Comparison of ENCODE assay signal across 8 cellular contexts in genomic region chr5:52787600-52788504, GRCh38. TPM values are rescaled to one million over a fixed set of nuclear protein-coding genes. Genes with fewer than 3 reads are reported as not detected.
DNase-seq lines count a peak whose midpoint lies in the region; ATAC-seq and TF ChIP-seq lines count a peak whose summit lies in the region.

Gene ITGA1 (plus strand): TSS chr5:52787916. CDS start chr5:52788354, 438 bp downstream.
Gene PELO (plus strand): TSS chr5:52787916. CDS start chr5:52800395, 12,479 bp downstream.

- no peaks in the 10 kb centered on the region for H3K9me3 ChIP-seq in SK-N-SH

- H3F3A ChIP-seq in SK-N-SH (replicated peaks; ENCODE audit: insufficient read depth) = peaks cover 9% of the 10 kb centered on the region

- H3K4me1 Mint-ChIP-seq in progenitor cell of endocrine pancreas (ENCODE audit: low read depth) = peaks cover 21% of the 10 kb centered on the region

- peaks cover 30% of the 10 kb centered on the region; the same call in 1 of the 2 replicates for H3K79me2 ChIP-seq in SK-N-SH (ENCODE audit: insufficient read depth)

- CTCF ChIA-PET in SK-N-SH (lab: Yijun Ruan, JAX) = interaction anchor here (0.6 to 2.9 kb wide), 23 partner anchors 9 to 1830 kb away, joined by 3 to 17 read pairs (median 4); no protein-coding TSS in a partner anchor

- ATAC-seq in GM19452 (IDR thresholded peaks at IDR 0.05; ENCODE audit: unreplicated experiment) (peak; percentile 73), HG03520 (IDR thresholded peaks at IDR 0.05; ENCODE audit: unreplicated experiment) (peak; percentile 57), left cardiac atrium (peak; percentile 89 to 97)

- POLR2A ChIA-PET in SK-N-SH (lab: Yijun Ruan, JAX) = interaction anchor here (1.0 to 1.7 kb wide), 3 partner anchors 12 to 59 kb away, joined by 5 to 11 read pairs (median 5); no protein-coding TSS in a partner anchor

- TF ChIP-seq CTCF in SK-N-SH (IDR thresholded peaks at IDR 0.05) = peak; percentile 55
- peak; percentile 58 for TF ChIP-seq CTCF in progenitor cell of endocrine pancreas (IDR thresholded peaks at IDR 0.05; ENCODE audit: unreplicated experiment)

- H3K36me3 Mint-ChIP-seq in progenitor cell of endocrine pancreas (ENCODE audit: insufficient read depth) = no peaks in the 10 kb centered on the region

- H3K9ac ChIP-seq in SK-N-SH = peak within 1 kb of the TSS; percentile 71

- peak in 1 of 2 experiments; percentile 41; a peak in 1 of 4 replicates for TF ChIP-seq EP300 in SK-N-SH (IDR thresholded peaks at IDR 0.05; ENCODE audit: borderline replicate concordance in 1 of 2, low read depth in 1 of 2, low read length in 1 of 2)

- H3K27ac Mint-ChIP-seq in progenitor cell of endocrine pancreas = peak within 1 kb of the TSS; percentile 26

- H3K4me3 Mint-ChIP-seq in progenitor cell of endocrine pancreas (ENCODE audit: low read depth) = peak within 1 kb of the TSS; percentile 85

- no peaks in the 10 kb centered on the region for H3K9me2 ChIP-seq in SK-N-SH

- H3K36me3 ChIP-seq in SK-N-SH (replicated peaks in 1 of 2; ENCODE audit: control insufficient read depth in 1 of 2, insufficient read depth in 2 of 2, low read length in 1 of 2) = peaks cover 0 to 3% of the 10 kb centered on the region in 2 experiments

- no peaks in the 10 kb centered on the region for H4K20me1 ChIP-seq in SK-N-SH (ENCODE audit: insufficient read depth)

- H3K4me2 ChIP-seq in SK-N-SH = peak within 1 kb of the TSS; percentile 66

- H3K27me3 Mint-ChIP-seq in progenitor cell of endocrine pancreas = peaks cover 4% of the 10 kb centered on the region

- TF ChIP-seq RAD21 in SK-N-SH (IDR thresholded peaks at IDR 0.05; ENCODE audit: low read length) = peak; percentile 59

- WGBS in SK-N-SH (ENCODE audit: low lambda C conversion rate) = under 1% methylated on average over 27 of the region's 61 CpGs

- H3K9me3 Mint-ChIP-seq in progenitor cell of endocrine pancreas (ENCODE audit: low read depth) = no peaks in the 10 kb centered on the region

- H2AFZ ChIP-seq in SK-N-SH (ENCODE audit: low read depth) = peak within 1 kb of the TSS; percentile 66

- in situ Hi-C loops in Caki2 (cut with HindIII; ENCODE audit: low pct_unique_long_range_greater_than_20kb, low sequenced_read_pairs) = no loop called here

- DNase-seq in Caki2 (ENCODE audit: low read depth) (peak; percentile 77), SK-N-SH (peak; percentile 87), amniotic stem cell (lab: John Stamatoyannopoulos, UW) (peak; percentile 72), left cardiac atrium (peak; percentile 86), progenitor cell of endocrine pancreas (ENCODE audit: low spot score, unreplicated experiment) (peak; percentile 74), middle frontal gyrus (ENCODE audit: extremely low spot score, low spot score) (no peak)

- intact Hi-C loops in left cardiac atrium (cut with DNase I) = loop anchor here (5.0 kb wide), 2 partner anchors 96 to 129 kb away; no protein-coding TSS in a partner anchor

- H3K4me3 ChIP-seq in SK-N-SH (ENCODE audit: low read depth in 2 of 2, low read length in 1 of 2) = peak within 1 kb of the TSS; percentile 80 to 87

- peaks cover 5 to 16% of the 10 kb centered on the region in 2 experiments; a peak in 2 of 4 replicates for H3K4me1 ChIP-seq in SK-N-SH (ENCODE audit: control insufficient read depth in 1 of 2, insufficient read depth in 2 of 2, low read depth in 1 of 2, low read length in 1 of 2)

- H3K27me3 ChIP-seq in SK-N-SH (ENCODE audit: insufficient read depth) = no peaks in the 10 kb centered on the region

- H3K27ac ChIP-seq in SK-N-SH (ENCODE audit: low read depth in 2 of 2, low read length in 1 of 2) = peak within 1 kb of the TSS; percentile 89 to 97

TF ChIP-seq in SK-N-SH, 30 proteins besides CTCF, POLR2A, EP300 and RAD21 (continues in another document):
- no peak for TF ChIP-seq ZBTB33 (IDR thresholded peaks at IDR 0.05; ENCODE audit: borderline replicate concordance, low read depth)
- no peak for TF ChIP-seq TEAD4 (IDR thresholded peaks at IDR 0.05; ENCODE audit: borderline replicate concordance, insufficient read depth)
- TF ChIP-seq IRF3 (IDR thresholded peaks at IDR 0.05; ENCODE audit: low read depth, low read length) = no peak
- TF ChIP-seq MEF2A (IDR thresholded peaks at IDR 0.05; ENCODE audit: borderline replicate concordance, low read depth) = no peak
- peak; percentile 9; the same call in 1 of the 2 replicates for TF ChIP-seq FOXJ3 (CRISPR knock-in tag; IDR thresholded peaks at IDR 0.05)
- no peak for TF ChIP-seq USF2 (IDR thresholded peaks at IDR 0.05; ENCODE audit: borderline replicate concordance, low read depth, low read length)
- no peak for TF ChIP-seq GABPA (IDR thresholded peaks at IDR 0.05; ENCODE audit: low read depth)
- no peak for TF ChIP-seq JUND (IDR thresholded peaks at IDR 0.05)
- no peak for TF ChIP-seq FOXM1 (IDR thresholded peaks at IDR 0.05; ENCODE audit: low read depth)
- TF ChIP-seq YY1 (IDR thresholded peaks at IDR 0.05; ENCODE audit: low read depth) = 0 out of 2 replicates have a peak, but pooled peaks have one; percentile 22
- no peak for TF ChIP-seq EZH2phosphoT487 (IDR thresholded peaks at IDR 0.05; ENCODE audit: borderline replicate concordance, low read depth)
- TF ChIP-seq NRF1 (IDR thresholded peaks at IDR 0.05; ENCODE audit: low read depth, low read length) = no peak
- TF ChIP-seq RCOR1 (IDR thresholded peaks at IDR 0.05; ENCODE audit: low read length) = no peak
- peak; percentile 83 for TF ChIP-seq MXI1 (IDR thresholded peaks at IDR 0.05; ENCODE audit: low read depth, low read length)

RNA-seq across cellular contexts. Expression of gene ITGA1, which starts in this region (rescaled TPM):
- total RNA-seq in Caki2 (2014; rRNA removed; shearing (Covaris generic); ENCODE audit: low replicate concordance) = 9.6 and 42.3 TPM in 2 replicates
- polyA plus RNA-seq in SK-N-SH (2012; rRNA removed) = 7.7 and 9.9 TPM in 2 replicates
- polyA plus RNA-seq in SK-N-SH (2012; cell fraction: cytosol; rRNA removed) = 5.2 and 9.2 TPM in 2 replicates
- 4.5 and 11.5 TPM in 2 replicates for polyA plus RNA-seq in SK-N-SH (2012; cell fraction: nucleus; rRNA removed)
- 10 to 100 TPM; 29.3 to 34.9 TPM for total RNA-seq in left cardiac atrium
- total RNA-seq in progenitor cell of endocrine pancreas = 6.4 and 7.8 TPM in 2 replicates

RNA-seq across cellular contexts. Expression of gene PELO, which starts in this region (rescaled TPM):
- total RNA-seq in Caki2 (2014; rRNA removed; shearing (Covaris generic); ENCODE audit: low replicate concordance) = 35.8 and 37.4 TPM in 2 replicates
- 10.7 and 11.5 TPM in 2 replicates for polyA plus RNA-seq in SK-N-SH (2012; rRNA removed)
- polyA plus RNA-seq in SK-N-SH (2012; cell fraction: cytosol; rRNA removed) = 8.8 and 10.3 TPM in 2 replicates
- 13.5 and 14.3 TPM in 2 replicates for polyA plus RNA-seq in SK-N-SH (2012; cell fraction: nucleus; rRNA removed)
- 10 to 100 TPM; 16.1 to 23.6 TPM for total RNA-seq in left cardiac atrium
- 11.0 and 11.8 TPM in 2 replicates for total RNA-seq in progenitor cell of endocrine pancreas
